2 cellular contexts compared by ENCODE assay signal in genomic region chr7:134910214-134910890, GRCh38.
A peak's percentile ranks its signal among the peaks of the same experiment; 100 is the strongest.
TF ChIP-seq lines count a peak whose summit lies in the region.

No MANE protein-coding gene starts in this region.

TF ChIP-seq in GM23338, 12 proteins besides CTCF, POLR2A, EP300 and RAD21:
- TF ChIP-seq EZH2phosphoT487 (IDR thresholded peaks at IDR 0.05; ENCODE audit: unreplicated experiment): no peak
TF ChIP-seq in GM23338: peak in this region for 0.

TF ChIP-seq in liver, 16 proteins besides CTCF, POLR2A, EP300 and RAD21:
- TF ChIP-seq GABPA (IDR thresholded peaks at IDR 0.05 in 1 of 2, conservative IDR thresholded peaks at IDR 0.05 in 1 of 2): no peak
- TF ChIP-seq MAX (IDR thresholded peaks at IDR 0.05): peak; percentile 84
- TF ChIP-seq JUND (IDR thresholded peaks at IDR 0.05): peak; percentile 54 to 55
- TF ChIP-seq RXRA (IDR thresholded peaks at IDR 0.05): peak; percentile 90 to 91
- TF ChIP-seq HNF4G (IDR thresholded peaks at IDR 0.05): peak; percentile 99
- TF ChIP-seq YY1 (IDR thresholded peaks at IDR 0.05): peak; percentile 66
- peak; percentile 29 for TF ChIP-seq REST (IDR thresholded peaks at IDR 0.05)
- peak in 1 of 2 donors; percentile 27 for TF ChIP-seq EGR1 (IDR thresholded peaks at IDR 0.05; ENCODE audit: low read depth in 2 of 2)
- peak; percentile 99 for TF ChIP-seq HNF4A (conservative IDR thresholded peaks at IDR 0.05)
- TF ChIP-seq ATF3 (IDR thresholded peaks at IDR 0.05): no peak
- no peak for TF ChIP-seq FOXA1 (IDR thresholded peaks at IDR 0.05)
- peak; percentile 73 for TF ChIP-seq NR2F2 (IDR thresholded peaks at IDR 0.05)
- TF ChIP-seq TAF1 (conservative IDR thresholded peaks at IDR 0.05): no peak
- peak; percentile 97 for TF ChIP-seq SP1 (IDR thresholded peaks at IDR 0.05)
- TF ChIP-seq ZBTB33 (IDR thresholded peaks at IDR 0.05): peak; percentile 90
- peak; percentile 46 for TF ChIP-seq FOXA2 (IDR thresholded peaks at IDR 0.05)
TF ChIP-seq in liver: peak in this region for 12.
